Comparison of ENCODE assay signal across 18 cellular contexts in the genomic region with DNA sequence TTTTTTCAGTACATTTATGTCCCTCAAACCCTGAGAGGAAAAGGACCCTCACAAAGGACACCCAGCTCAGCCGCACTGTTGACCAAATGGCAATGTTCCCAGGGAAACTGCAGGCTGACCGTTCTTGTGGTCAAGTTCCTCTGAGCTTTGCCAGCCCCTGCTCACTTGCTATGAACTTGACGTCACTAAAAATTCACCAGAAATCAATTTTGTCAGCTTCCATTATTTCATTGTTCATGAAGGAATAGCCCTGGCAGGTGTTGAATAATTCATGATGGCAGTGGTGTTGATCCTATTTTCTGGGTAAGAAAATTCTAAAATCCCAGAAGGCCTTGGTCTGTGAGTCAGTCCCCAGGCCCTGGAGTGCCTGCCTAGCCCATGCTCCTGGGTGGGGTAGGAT.
"Had no signal": no experiment of that assay in that cellular context is flagged by ENCODE, and none has a peak within 500 bp of the region (broad histone marks: within the 10 kb centered on the region; RNA-seq: fewer than 3 reads in every experiment).

No MANE protein-coding gene starts in this region.

- H3K4me1 Mint-ChIP-seq: activated B cell treated with CpG ODN at 0.5 μM for 24 hours; activated naive CD8-positive, alpha-beta T cell treated with anti-CD3 and anti-CD28 coated beads, Interleukin-2, amount 10 ng/mL, durations not matched to agents 7 days and 5 days; natural killer cell had no signal

- ATAC-seq: natural killer cell, right cardiac atrium had no signal

- H3K9me3 Mint-ChIP-seq: activated B cell treated with CpG ODN at 0.5 μM for 24 hours; activated CD4-positive, alpha-beta memory T cell treated with anti-CD3 and anti-CD28 coated beads for 36 hours; activated naive CD8-positive, alpha-beta T cell treated with anti-CD3 and anti-CD28 coated beads, Interleukin-2, amount 10 ng/mL, durations not matched to agents 7 days and 5 days; dendritic cell treated with granulocyte-macrophage colony-stimulating factor and Interleukin-4, amounts not matched to agents 40 ng/mL and 50 ng/mL, for 4 days; natural killer cell had no signal

- H3K27me3 Mint-ChIP-seq: activated B cell treated with CpG ODN at 0.5 μM for 24 hours; activated CD4-positive, alpha-beta memory T cell treated with anti-CD3 and anti-CD28 coated beads for 36 hours; activated naive CD8-positive, alpha-beta T cell treated with anti-CD3 and anti-CD28 coated beads, Interleukin-2, amount 10 ng/mL, durations not matched to agents 7 days and 5 days; dendritic cell treated with granulocyte-macrophage colony-stimulating factor and Interleukin-4, amounts not matched to agents 40 ng/mL and 50 ng/mL, for 4 days had no signal

- H3K4me3 Mint-ChIP-seq: activated B cell treated with CpG ODN at 0.5 μM for 24 hours; activated CD4-positive, alpha-beta memory T cell treated with anti-CD3 and anti-CD28 coated beads for 36 hours; activated naive CD8-positive, alpha-beta T cell treated with anti-CD3 and anti-CD28 coated beads, Interleukin-2, amount 10 ng/mL, durations not matched to agents 7 days and 5 days; dendritic cell treated with granulocyte-macrophage colony-stimulating factor and Interleukin-4, amounts not matched to agents 40 ng/mL and 50 ng/mL, for 4 days; natural killer cell had no signal

- DNase-seq: activated B cell treated with CpG ODN at 0.5 μM for 24 hours; activated CD4-positive, alpha-beta memory T cell treated with anti-CD3 and anti-CD28 coated beads for 36 hours; activated CD4-positive, alpha-beta T cell treated with anti-CD3 and anti-CD28 coated beads for 4 hours; activated naive CD8-positive, alpha-beta T cell treated with anti-CD3 and anti-CD28 coated beads, Interleukin-2, amount 10 ng/mL, durations not matched to agents 7 days and 5 days; activated T-cell treated with anti-CD3 and anti-CD28 coated beads for 4 hours; effector CD8-positive, alpha-beta T cell; esophagus squamous epithelium; mesenchymal stem cell; natural killer cell; right cardiac atrium; small intestine; stimulated activated CD4-positive, alpha-beta T cell treated with anti-CD3 and anti-CD28 coated beads, Interleukin-15, amount 100 ng/mL, for 24 hours; stimulated activated CD4-positive, alpha-beta T cell treated with anti-CD3 and anti-CD28 coated beads, Interleukin-2, amount 100 ng/mL, for 48 hours; stomach; T-helper 1 cell; T-helper 9 cell; trophoblast cell had no signal

- H3K36me3 Mint-ChIP-seq: activated CD4-positive, alpha-beta memory T cell treated with anti-CD3 and anti-CD28 coated beads for 36 hours; activated naive CD8-positive, alpha-beta T cell treated with anti-CD3 and anti-CD28 coated beads, Interleukin-2, amount 10 ng/mL, durations not matched to agents 7 days and 5 days; natural killer cell had no signal
